Comparison of ENCODE assay signal across 8 cellular contexts in genomic region chr9:118170032-118170955, GRCh38.
DNase-seq lines count a peak whose midpoint lies in the region; ATAC-seq, FAIRE-seq and TF ChIP-seq lines count a peak whose summit lies in the region.

No MANE protein-coding gene starts in this region.

- intact Hi-C loops in gastrocnemius medialis (cut with DNase I; ENCODE audit: low total_unique reads), result no loop called here

- H2AFZ ChIP-seq in trophoblast cell (ENCODE audit: insufficient read depth, low read length, poor library complexity), result no peak overlapping the region

- no peak for TF ChIP-seq POLR2A in gastrocnemius medialis (IDR thresholded peaks at IDR 0.05)

- H3K9ac ChIP-seq in trophoblast cell (ENCODE audit: low read length), result no peak overlapping the region

- in situ Hi-C loops in gastrocnemius medialis (cut with MboI; ENCODE audit: low sequenced_read_pairs in 4 of 4), result no loop called here

- DNase-seq in DMS114 treated with DMSO at 0.1 percent for 48 hours (lab: John Stamatoyannopoulos, UW; ENCODE audit: unreplicated experiment), result peak; percentile 40
- DNase-seq in HTR-8/SVneo (ENCODE audit: insufficient read length, low spot score), result peak; percentile 21
- DNase-seq in OCI-M1 (lab: John Stamatoyannopoulos, UW), result peak; percentile 23
- DNase-seq in fibroblast of the aortic adventitia (ENCODE audit: low read depth), result peak; percentile 18
- DNase-seq in trophoblast cell, result peak; percentile 16 to 58
- no peak for DNase-seq in gastrocnemius medialis
- DNase-seq in stimulated activated naive CD8-positive, alpha-beta T cell treated with anti-CD3 and anti-CD28 coated beads, Interleukin-15, Interleukin-2, amounts not matched to agents 100 U/mL and 50 U/mL, for 24 hours, result no peak

- FAIRE-seq in HTR-8/SVneo (lab: Jason Lieb, UNC), result no peak

- H3K27me3 ChIP-seq in trophoblast cell (ENCODE audit: insufficient read depth, low read length), result no peaks in the 10 kb centered on the region
- H3K27me3 ChIP-seq in gastrocnemius medialis, result no peaks in the 10 kb centered on the region

- ATAC-seq in gastrocnemius medialis (no peak), GM18870 (IDR thresholded peaks at IDR 0.05; ENCODE audit: unreplicated experiment) (no peak)
- no peak for ATAC-seq in stimulated activated naive CD8-positive, alpha-beta T cell treated with anti-CD3 and anti-CD28 coated beads, Interleukin-15, Interleukin-2, amounts not matched to agents 100 U/mL and 50 U/mL, for 24 hours

- H4K8ac ChIP-seq in trophoblast cell (ENCODE audit: low read depth, low read length), result no peak overlapping the region

- no CpG with 5 or more reads among the region's 6 CpGs for WGBS in trophoblast cell (ENCODE audit: extremely low coverage, insufficient coverage, insufficient read length)

- H3K79me1 ChIP-seq in trophoblast cell (ENCODE audit: low read length), result no peaks in the 10 kb centered on the region

- H4K12ac ChIP-seq in trophoblast cell (ENCODE audit: low read depth, low read length), result no peak overlapping the region

- no peak overlapping the region for H4K91ac ChIP-seq in trophoblast cell (ENCODE audit: low read depth, low read length)

- no peak overlapping the region for H3K4ac ChIP-seq in trophoblast cell (ENCODE audit: low read depth, low read length)

- H3K27ac ChIP-seq in trophoblast cell (ENCODE audit: low read depth, low read length), result no peak overlapping the region
- H3K27ac ChIP-seq in gastrocnemius medialis, result no peak overlapping the region

- H3K4me3 ChIP-seq in fibroblast of the aortic adventitia (ENCODE audit: low read depth, low read length) (no peak overlapping the region), trophoblast cell (ENCODE audit: low read depth, low read length) (no peak overlapping the region), gastrocnemius medialis (no peak overlapping the region)

- no peak overlapping the region for H3K4me2 ChIP-seq in trophoblast cell (ENCODE audit: low read length)

- H3K14ac ChIP-seq in trophoblast cell (ENCODE audit: low read length), result no peak overlapping the region

- no peak overlapping the region for H2BK120ac ChIP-seq in trophoblast cell (ENCODE audit: insufficient read depth, low read length, poor library complexity)

- H3K36me3 ChIP-seq in trophoblast cell (ENCODE audit: control insufficient read depth in 1 of 2, insufficient read depth in 2 of 2, low read length in 2 of 2) (no peaks in the 10 kb centered on the region), gastrocnemius medialis (no peaks in the 10 kb centered on the region)

- H3K9me3 ChIP-seq in trophoblast cell (ENCODE audit: insufficient read depth, low read depth, low read length) (no peaks in the 10 kb centered on the region), gastrocnemius medialis (no peaks in the 10 kb centered on the region)

- H3K79me2 ChIP-seq in trophoblast cell (ENCODE audit: control insufficient read depth, insufficient read depth, low read length, poor library complexity), result no peaks in the 10 kb centered on the region

- H3K18ac ChIP-seq in trophoblast cell (ENCODE audit: low read length), result no peak overlapping the region

- H2BK12ac ChIP-seq in trophoblast cell (ENCODE audit: low read length), result no peak overlapping the region

- H2AK5ac ChIP-seq in trophoblast cell (ENCODE audit: low read length), result no peak overlapping the region

- no peak overlapping the region for H2BK5ac ChIP-seq in trophoblast cell (ENCODE audit: low read depth, low read length, poor library complexity)

- H3K23ac ChIP-seq in trophoblast cell (ENCODE audit: low read length), result no peak overlapping the region

- peak; percentile 37 for TF ChIP-seq CTCF in fibroblast of the aortic adventitia (IDR thresholded peaks at IDR 0.05; ENCODE audit: insufficient read depth, low read length)
- peak in 1 of 5 experiments; percentile 33 for TF ChIP-seq CTCF in gastrocnemius medialis (IDR thresholded peaks at IDR 0.05 in 4 of 5, conservative IDR thresholded peaks at IDR 0.05 in 1 of 5)

- H3K4me1 ChIP-seq in trophoblast cell (ENCODE audit: control insufficient read depth in 1 of 2, insufficient read depth in 2 of 2, low read length in 2 of 2) (no peaks in the 10 kb centered on the region), gastrocnemius medialis (no peaks in the 10 kb centered on the region)

Comparison
In these comparisons a context has a peak if more than half of its experiments do, and no peak if none do; other contexts are left out.
1. DNase-seq: peak in DMS114 treated with DMSO at 0.1 percent for 48 hours (single experiment), HTR-8/SVneo (single experiment), OCI-M1 (single experiment), fibroblast of the aortic adventitia (single experiment) and trophoblast cell (2 of 2); none in gastrocnemius medialis (0 of 2) and stimulated activated naive CD8-positive, alpha-beta T cell treated with anti-CD3 and anti-CD28 coated beads, Interleukin-15, Interleukin-2, amounts not matched to agents 100 U/mL and 50 U/mL, for 24 hours (single experiment).